21 cellular contexts compared by ENCODE assay signal in the genomic region with DNA sequence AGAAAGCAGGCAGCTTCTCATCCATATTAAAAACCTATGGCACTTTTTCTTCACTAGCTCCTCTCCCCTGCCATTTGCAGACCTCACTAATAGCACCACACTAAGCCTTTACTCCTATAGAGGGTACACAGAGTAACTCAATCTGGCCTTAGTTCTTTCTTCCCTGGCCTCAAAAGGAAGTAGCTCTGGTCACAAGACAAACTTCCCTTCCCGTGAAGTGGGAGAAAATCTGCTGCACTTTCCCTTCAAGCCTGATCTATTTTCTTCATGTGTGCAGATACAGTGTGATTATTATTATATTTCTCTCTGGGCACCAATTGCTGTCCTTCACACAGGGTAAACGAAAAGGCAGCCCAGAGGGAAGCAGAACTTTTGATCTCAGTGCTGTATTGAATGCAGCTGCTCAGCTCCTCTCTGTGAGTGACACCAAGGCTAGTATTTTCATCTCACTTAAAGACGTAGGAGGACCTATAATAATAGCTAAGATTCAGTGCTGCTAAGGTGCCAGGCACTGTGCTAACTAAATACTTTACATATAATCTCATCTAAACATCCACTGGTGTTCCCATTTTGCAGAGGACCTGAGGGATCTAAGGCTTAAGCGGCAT.
DNase-seq lines count a peak whose midpoint lies in the region; ATAC-seq lines count a peak whose summit lies in the region.
"Had no signal": no experiment of that assay in that cellular context is flagged by ENCODE, and none has a peak within 500 bp of the region (broad histone marks: within the 10 kb centered on the region; RNA-seq: fewer than 3 reads in every experiment).

No MANE protein-coding gene starts in this region.

- H4K8ac ChIP-seq in neuronal stem cell (ENCODE audit: low read depth, low read length) = no peak overlapping the region

- no peak overlapping the region for H2BK5ac ChIP-seq in neuronal stem cell (ENCODE audit: low read length)

- H3K9me3 ChIP-seq in Karpas-422 (ENCODE audit: low read length) (no peaks in the 10 kb centered on the region), neuronal stem cell (replicated peaks in 1 of 2; ENCODE audit: control insufficient read depth in 2 of 2, insufficient read depth in 1 of 2, low read depth in 1 of 2, low read length in 2 of 2) (no peaks in the 10 kb centered on the region)
- H3K9me3 ChIP-seq: mucosa of descending colon, stomach had no signal

- H3K4me3 ChIP-seq in Karpas-422 (ENCODE audit: low read length) (no peak overlapping the region), neuronal stem cell (ENCODE audit: low read length in 2 of 2) (no peak overlapping the region)
- H3K4me3 ChIP-seq: mucosa of descending colon, stomach had no signal

- H3K4me2 ChIP-seq in Karpas-422 (ENCODE audit: low read depth, low read length, poor library complexity, severe bottlenecking) = peak overlapping the region; percentile 13
- no peak overlapping the region for H3K4me2 ChIP-seq in neuronal stem cell (ENCODE audit: insufficient read depth, low read length, poor library complexity, severe bottlenecking)

- no peaks in the 10 kb centered on the region for H3K79me1 ChIP-seq in neuronal stem cell (ENCODE audit: low read depth, low read length)

- H3K9ac ChIP-seq in Karpas-422 (ENCODE audit: low read length) (no peak overlapping the region), neuronal stem cell (ENCODE audit: low read depth, low read length, poor library complexity) (no peak overlapping the region)
- H3K9ac ChIP-seq: parathyroid adenoma had no signal

- H4K91ac ChIP-seq in neuronal stem cell (ENCODE audit: low read depth, low read length, poor library complexity) = no peak overlapping the region

- POLR2A ChIA-PET in naive thymus-derived CD8-positive, alpha-beta T cell (lab: Charles Lee) = interaction anchor here (1.0 to 1.9 kb wide), 7 partner anchors 10 to 62 kb away, joined by 3 to 5 read pairs (median 4); a partner anchor contains a TSS

- no CpG with 5 or more reads among the region's 4 CpGs for WGBS in neuronal stem cell (ENCODE audit: extremely low coverage in 2 of 2, insufficient read length in 2 of 2, insufficient replicate concordance in 1 of 2), 2 donors

- no peak overlapping the region for H3K4ac ChIP-seq in neuronal stem cell (ENCODE audit: low read length)

- H3K27me3 ChIP-seq in Karpas-422 (ENCODE audit: low read length) (no peaks in the 10 kb centered on the region), neuronal stem cell (ENCODE audit: control insufficient read depth in 3 of 3, insufficient read depth in 3 of 3, low read depth in 1 of 3, low read length in 3 of 3) (no peaks in the 10 kb centered on the region)
- H3K27me3 ChIP-seq: stomach had no signal

- no peak overlapping the region for H2AK5ac ChIP-seq in neuronal stem cell (ENCODE audit: low read depth, low read length)

- H2BK12ac ChIP-seq in neuronal stem cell (ENCODE audit: low read length) = no peak overlapping the region

- no peak overlapping the region for H3K23ac ChIP-seq in neuronal stem cell (ENCODE audit: low read depth, low read length, poor library complexity)

- H3K14ac ChIP-seq in neuronal stem cell (ENCODE audit: low read length) = no peak overlapping the region

- no peaks in the 10 kb centered on the region for H3K36me3 ChIP-seq in Karpas-422 (ENCODE audit: insufficient read depth, low read length)
- no peaks in the 10 kb centered on the region for H3K36me3 ChIP-seq in neuronal stem cell (replicated peaks in 1 of 2; ENCODE audit: control insufficient read depth in 2 of 2, insufficient read depth in 2 of 2, low read length in 2 of 2)
- H3K36me3 ChIP-seq: brain microvascular endothelial cell, stomach had no signal

- peaks cover 15 to 38% (median 30%) of the 10 kb centered on the region in 4 donors for H3K4me1 Mint-ChIP-seq in naive thymus-derived CD8-positive, alpha-beta T cell

- no peak overlapping the region for H3K18ac ChIP-seq in neuronal stem cell (ENCODE audit: low read length)

- no peaks in the 10 kb centered on the region for H3K79me2 ChIP-seq in Karpas-422 (ENCODE audit: low read length)
- H3K79me2 ChIP-seq: parathyroid adenoma had no signal

- H2BK120ac ChIP-seq in neuronal stem cell (ENCODE audit: low read depth, low read length) = no peak overlapping the region

- H3K27me3 Mint-ChIP-seq in naive thymus-derived CD8-positive, alpha-beta T cell = no peaks in the 10 kb centered on the region

- DNase-seq in DMS 273 (lab: John Stamatoyannopoulos, UW; ENCODE audit: unreplicated experiment) = peak; percentile 15
- no peak for DNase-seq in DMS 273 treated with DMSO at 0.1 percent for 48 hours (lab: John Stamatoyannopoulos, UW)
- DNase-seq in Karpas-422 = peak; percentile 50
- peak in 6 of 61 donors; percentile 11 to 52 (median 30) for DNase-seq in caudate nucleus (lab: John Stamatoyannopoulos, UW)
- DNase-seq in naive thymus-derived CD8-positive, alpha-beta T cell = no peak
- no peak for DNase-seq in NCI-H2081 (lab: John Stamatoyannopoulos, UW)
- no peak for DNase-seq in neuronal stem cell (ENCODE audit: low spot score)
- DNase-seq: activated naive CD4-positive, alpha-beta T cell treated with Interleukin-2 at 50 U/mL for 16 hours; brain microvascular endothelial cell; effector CD4-positive, alpha-beta T cell; kidney; mucosa of descending colon; NCI-H1092; NCI-H526 treated with DMSO at 0.1 percent for 48 hours; stomach had no signal

- ATAC-seq in naive thymus-derived CD8-positive, alpha-beta T cell = peak in 1 of 2 donors; percentile 27
- ATAC-seq in esophagus mucosa = no peak
- ATAC-seq: mucosa of descending colon, Panc1, WTC11 had no signal

- no peaks in the 10 kb centered on the region for H3K9me3 Mint-ChIP-seq in naive thymus-derived CD8-positive, alpha-beta T cell

- no peak overlapping the region for H2BK15ac ChIP-seq in neuronal stem cell (ENCODE audit: low read length)

- H3K4me1 ChIP-seq in Karpas-422 (ENCODE audit: low read length) (peaks cover 24% of the 10 kb centered on the region), neuronal stem cell (ENCODE audit: control insufficient read depth in 2 of 2, insufficient read depth in 1 of 2, low read depth in 1 of 2, low read length in 2 of 2) (no peaks in the 10 kb centered on the region)
- H3K4me1 ChIP-seq: parathyroid adenoma, stomach had no signal

- peak overlapping the region in 5 of 10 donors; percentile 15 to 56 (median 30) for H3K4me3 Mint-ChIP-seq in naive thymus-derived CD8-positive, alpha-beta T cell
- H3K4me3 Mint-ChIP-seq: WTC11 had no signal

- no peaks in the 10 kb centered on the region for H3K36me3 Mint-ChIP-seq in naive thymus-derived CD8-positive, alpha-beta T cell
- H3K36me3 Mint-ChIP-seq: WTC11 had no signal

- peak overlapping the region in 8 of 10 donors; percentile 2 to 87 (median 32) for H3K27ac Mint-ChIP-seq in naive thymus-derived CD8-positive, alpha-beta T cell
- H3K27ac Mint-ChIP-seq: WTC11 had no signal

- H3K27ac ChIP-seq in Karpas-422 (ENCODE audit: low read length) (no peak overlapping the region; the same call in 1 of the 2 replicates), caudate nucleus (ENCODE audit: low read depth, low read length) (peak overlapping the region; percentile 59), neuronal stem cell (replicated peaks; ENCODE audit: low read length) (no peak overlapping the region)
- H3K27ac ChIP-seq: 22Rv1, brain microvascular endothelial cell, C4-2B, parathyroid adenoma, stomach had no signal

- H3K9me2 ChIP-seq in Karpas-422 (replicated peaks; ENCODE audit: insufficient read depth, low read length) = no peaks in the 10 kb centered on the region

- H2AFZ ChIP-seq in Karpas-422 (ENCODE audit: low read length) = peak overlapping the region; percentile 78
- H2AFZ ChIP-seq in neuronal stem cell (ENCODE audit: low read length) = no peak overlapping the region
- H2AFZ ChIP-seq: parathyroid adenoma had no signal

- no peaks in the 10 kb centered on the region for H4K20me1 ChIP-seq in Karpas-422 (ENCODE audit: insufficient read depth, low read depth, low read length)

Comparison
In these comparisons a context has a peak if more than half of its experiments do, and no peak if none do; other contexts are left out.
1. DNase-seq: peak in DMS 273 (single experiment) and Karpas-422 (single experiment); none in DMS 273 treated with DMSO at 0.1 percent for 48 hours (single experiment), naive thymus-derived CD8-positive, alpha-beta T cell (0 of 10), NCI-H2081 (0 of 2) and neuronal stem cell (single experiment).